Comparison of ENCODE assay signal across 1 cellular context in the genomic region with DNA sequence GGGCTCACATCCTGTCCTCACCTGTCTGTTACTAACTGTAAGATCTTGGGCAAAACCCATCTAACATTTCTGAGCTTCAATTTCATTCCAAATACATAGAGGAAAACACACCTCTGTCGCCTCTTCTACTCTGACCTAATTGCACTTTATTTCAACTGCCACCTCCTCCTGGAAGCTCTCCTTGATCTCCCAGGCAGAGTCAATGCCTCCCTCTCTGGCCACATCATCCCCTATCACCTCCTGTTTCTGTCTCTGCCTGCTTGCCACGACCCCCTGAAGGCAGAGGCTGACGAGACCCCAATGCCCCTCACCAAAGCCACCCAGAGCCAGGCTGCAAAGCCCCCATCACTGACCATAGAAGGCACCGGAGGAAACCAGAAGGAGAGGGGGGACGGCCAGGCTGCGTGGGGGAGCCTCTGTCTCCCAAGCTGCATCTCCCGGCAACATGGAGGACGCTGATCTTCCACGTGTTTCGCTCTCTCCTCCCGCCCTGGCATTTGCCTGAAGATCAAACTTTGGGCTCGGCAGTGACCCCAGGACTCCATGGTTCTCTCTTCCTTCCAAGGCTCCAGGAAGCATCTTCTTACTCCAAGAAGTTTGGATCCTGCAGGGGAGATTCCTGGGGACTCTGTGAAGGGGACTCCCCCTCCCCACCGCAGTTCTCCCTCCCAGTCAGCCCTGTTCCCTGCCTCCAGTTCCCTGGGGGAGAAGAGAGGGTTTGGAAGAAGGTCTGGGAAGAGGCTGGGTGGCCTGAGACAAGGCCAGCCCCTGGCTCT.
TF ChIP-seq lines count a peak whose summit lies in the region.

No MANE protein-coding gene starts in this region.

TF ChIP-seq in SK-N-SH, 30 proteins besides CTCF, POLR2A, EP300 and RAD21:
- TF ChIP-seq, protein P1, sequence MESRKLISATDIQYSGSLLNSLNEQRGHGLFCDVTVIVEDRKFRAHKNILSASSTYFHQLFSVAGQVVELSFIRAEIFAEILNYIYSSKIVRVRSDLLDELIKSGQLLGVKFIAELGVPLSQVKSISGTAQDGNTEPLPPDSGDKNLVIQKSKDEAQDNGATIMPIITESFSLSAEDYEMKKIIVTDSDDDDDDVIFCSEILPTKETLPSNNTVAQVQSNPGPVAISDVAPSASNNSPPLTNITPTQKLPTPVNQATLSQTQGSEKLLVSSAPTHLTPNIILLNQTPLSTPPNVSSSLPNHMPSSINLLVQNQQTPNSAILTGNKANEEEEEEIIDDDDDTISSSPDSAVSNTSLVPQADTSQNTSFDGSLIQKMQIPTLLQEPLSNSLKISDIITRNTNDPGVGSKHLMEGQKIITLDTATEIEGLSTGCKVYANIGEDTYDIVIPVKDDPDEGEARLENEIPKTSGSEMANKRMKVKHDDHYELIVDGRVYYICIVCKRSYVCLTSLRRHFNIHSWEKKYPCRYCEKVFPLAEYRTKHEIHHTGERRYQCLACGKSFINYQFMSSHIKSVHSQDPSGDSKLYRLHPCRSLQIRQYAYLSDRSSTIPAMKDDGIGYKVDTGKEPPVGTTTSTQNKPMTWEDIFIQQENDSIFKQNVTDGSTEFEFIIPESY (IDR thresholded peaks at IDR 0.05; ENCODE audit: borderline replicate concordance, low read depth): no peak
- TF ChIP-seq JUND (IDR thresholded peaks at IDR 0.05) (no peak), YY1 (IDR thresholded peaks at IDR 0.05; ENCODE audit: low read depth) (no peak), MEF2A (IDR thresholded peaks at IDR 0.05; ENCODE audit: borderline replicate concordance, low read depth) (no peak), GABPA (IDR thresholded peaks at IDR 0.05; ENCODE audit: low read depth) (no peak), FOSL2 (IDR thresholded peaks at IDR 0.05; ENCODE audit: borderline replicate concordance, low read depth) (no peak), RXRA (IDR thresholded peaks at IDR 0.05; ENCODE audit: borderline replicate concordance, low read depth) (no peak), POLR2AphosphoS5 (IDR thresholded peaks at IDR 0.05; ENCODE audit: low read depth, low read length) (no peak)
- TF ChIP-seq, protein P2, sequence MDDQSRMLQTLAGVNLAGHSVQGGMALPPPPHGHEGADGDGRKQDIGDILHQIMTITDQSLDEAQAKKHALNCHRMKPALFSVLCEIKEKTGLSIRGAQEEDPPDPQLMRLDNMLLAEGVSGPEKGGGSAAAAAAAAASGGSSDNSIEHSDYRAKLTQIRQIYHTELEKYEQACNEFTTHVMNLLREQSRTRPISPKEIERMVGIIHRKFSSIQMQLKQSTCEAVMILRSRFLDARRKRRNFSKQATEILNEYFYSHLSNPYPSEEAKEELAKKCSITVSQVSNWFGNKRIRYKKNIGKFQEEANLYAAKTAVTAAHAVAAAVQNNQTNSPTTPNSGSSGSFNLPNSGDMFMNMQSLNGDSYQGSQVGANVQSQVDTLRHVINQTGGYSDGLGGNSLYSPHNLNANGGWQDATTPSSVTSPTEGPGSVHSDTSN (IDR thresholded peaks at IDR 0.05): no peak
